ENCODE assay signal across 5 cellular contexts in genomic region chr2:71283131-71283530, GRCh38.
"Had no signal": no experiment of that assay in that cellular context is flagged by ENCODE, and none has a peak within 500 bp of the region (broad histone marks: within the 10 kb centered on the region; RNA-seq: fewer than 3 reads in every experiment).

No MANE protein-coding gene starts in this region.

- H3K4me3 ChIP-seq: GM23248, HAP-1 had no signal

- H3K36me3 Mint-ChIP-seq: IgD-negative memory B cell had no signal

- H3K4me3 Mint-ChIP-seq: IgD-negative memory B cell had no signal

- H3K27ac Mint-ChIP-seq: IgD-negative memory B cell had no signal

- H3K9me3 Mint-ChIP-seq: IgD-negative memory B cell had no signal

- DNase-seq: GOT3 had no signal

- H3K27ac ChIP-seq: GM23248, HL-60 had no signal

- H3K4me1 Mint-ChIP-seq: IgD-negative memory B cell had no signal

- H3K36me3 ChIP-seq: HAP-1 had no signal

- H3K9me3 ChIP-seq: HAP-1 had no signal
